6 cellular contexts compared by ENCODE assay signal in genomic region chr20:3158968-3159431, GRCh38. TPM values are rescaled to one million over a fixed set of nuclear protein-coding genes. Genes with fewer than 3 reads are reported as not detected.
DNase-seq lines count a peak whose midpoint lies in the region; ATAC-seq and TF ChIP-seq lines count a peak whose summit lies in the region.

No MANE protein-coding gene starts in this region.

- DNase-seq in DMS53 (lab: John Stamatoyannopoulos, UW) (peak; percentile 48), DMS53 treated with DMSO at 0.1 percent for 48 hours (lab: John Stamatoyannopoulos, UW; ENCODE audit: unreplicated experiment) (no peak), caudate nucleus (lab: John Stamatoyannopoulos, UW) (no peak), omental fat pad (ENCODE audit: low spot score) (no peak), iPS-NIHi11 (ENCODE audit: low spot score) (no peak)

- peak overlapping the region; percentile 85 for H3K27ac ChIP-seq in caudate nucleus (ENCODE audit: low read depth, low read length)

- TF ChIP-seq CTCF in omental fat pad (IDR thresholded peaks at IDR 0.05), result no peak

- ATAC-seq in omental fat pad (ENCODE audit: low FRiP score), result peak; percentile 7
- ATAC-seq in HG02588 (IDR thresholded peaks at IDR 0.05; ENCODE audit: unreplicated experiment), result no peak

RNA-seq across cellular contexts. Expression of gene FASTKD5, which starts 0.7 kb away (rescaled TPM):
- total RNA-seq in omental fat pad, result 10 to 100 TPM; 14.9 to 24.6 (median 17.0) TPM

RNA-seq across cellular contexts. Expression of gene UBOX5, which starts 0.7 kb away (rescaled TPM):
- 1 to 10 TPM; 4.6 to 6.4 (median 5.6) TPM for total RNA-seq in omental fat pad

RNA-seq across cellular contexts. Expression of gene LZTS3, which starts 14.3 kb away (rescaled TPM):
- 1 to 10 TPM; 5.5 to 8.5 (median 8.0) TPM for total RNA-seq in omental fat pad

RNA-seq across cellular contexts. Expression of gene DDRGK1, which starts 45.5 kb away (rescaled TPM):
- total RNA-seq in omental fat pad, result 10 to 100 TPM; 61.5 to 76.5 (median 68.2) TPM

RNA-seq across cellular contexts. Expression of gene ITPA, which starts 50.3 kb away (rescaled TPM):
- total RNA-seq in omental fat pad, result 10 to 100 TPM; 32.0 to 42.9 (median 35.7) TPM
